ENCODE assay signal across 21 cellular contexts in genomic region chr7:121273467-121274167, GRCh38. TPM values are rescaled to one million over a fixed set of nuclear protein-coding genes. Genes with fewer than 3 reads are reported as not detected.
DNase-seq lines count a peak whose midpoint lies in the region; ATAC-seq, FAIRE-seq and TF ChIP-seq lines count a peak whose summit lies in the region.
"Had no signal": no experiment of that assay in that cellular context is flagged by ENCODE, and none has a peak within 500 bp of the region (broad histone marks: within the 10 kb centered on the region; RNA-seq: fewer than 3 reads in every experiment).

No MANE protein-coding gene starts in this region.

- intact Hi-C loops in colonic mucosa (cut with DNase I): no loop called here

- no peak overlapping the region for H2AFZ ChIP-seq in astrocyte (ENCODE audit: low read depth, low read length)

- no peaks in the 10 kb centered on the region for H3K9me3 ChIP-seq in astrocyte (ENCODE audit: insufficient read depth, low read depth, low read length)
- H3K9me3 ChIP-seq in colonic mucosa: no peaks in the 10 kb centered on the region
- H3K9me3 ChIP-seq: left ventricle myocardium inferior had no signal

- peaks cover 7% of the 10 kb centered on the region for H3K9me3 Mint-ChIP-seq in astrocyte (ENCODE audit: unreplicated experiment)
- H3K9me3 Mint-ChIP-seq in stimulated activated memory B cell treated with anti-CD40 and anti-IgM and Interleukin-4, amounts not matched to agents 10 μg/mL and 1 μg/mL and 100 μg/mL, for 72 hours: no peaks in the 10 kb centered on the region
- peaks cover 8% of the 10 kb centered on the region for H3K9me3 Mint-ChIP-seq in natural killer cell treated with Interleukin-12 subunit alpha and Interleukin-12 subunit beta and Interleukin-15 and Interleukin-18, amount 100 ng/mL, for 72 hours

- no peak overlapping the region for H3K4me3 ChIP-seq in astrocyte (ENCODE audit: insufficient read depth, low read depth, low read length)
- H3K4me3 ChIP-seq in colonic mucosa: no peak overlapping the region
- H3K4me3 ChIP-seq: left ventricle myocardium inferior had no signal

- no peaks in the 10 kb centered on the region for H3K36me3 ChIP-seq in astrocyte (ENCODE audit: insufficient read depth, low read length)
- no peaks in the 10 kb centered on the region for H3K36me3 ChIP-seq in colonic mucosa

- no peaks in the 10 kb centered on the region for H3K27me3 Mint-ChIP-seq in astrocyte (ENCODE audit: low read depth, unreplicated experiment)
- no peaks in the 10 kb centered on the region for H3K27me3 Mint-ChIP-seq in stimulated activated memory B cell treated with anti-CD40 and anti-IgM and Interleukin-4, amounts not matched to agents 10 μg/mL and 1 μg/mL and 100 μg/mL, for 72 hours
- peaks cover 19 to 40% of the 10 kb centered on the region in 2 donors for H3K27me3 Mint-ChIP-seq in natural killer cell treated with Interleukin-12 subunit alpha and Interleukin-12 subunit beta and Interleukin-15 and Interleukin-18, amount 100 ng/mL, for 72 hours

- H3K9ac ChIP-seq in astrocyte (ENCODE audit: low read length): no peak overlapping the region
- no peak overlapping the region for H3K9ac ChIP-seq in colonic mucosa (ENCODE audit: low read depth in 2 of 2, low read length in 2 of 2)

- peak; percentile 13 for FAIRE-seq in astrocyte (lab: Jason Lieb, UNC)

- H3K79me2 ChIP-seq in astrocyte (ENCODE audit: insufficient read depth, low read length): no peaks in the 10 kb centered on the region

- no peak overlapping the region for H3K27ac ChIP-seq in astrocyte (ENCODE audit: low read depth, low read length)
- H3K27ac ChIP-seq in colonic mucosa: no peak overlapping the region
- H3K27ac ChIP-seq: epithelial cell of prostate, left ventricle myocardium inferior had no signal

- H3K27me3 ChIP-seq in astrocyte (ENCODE audit: insufficient read depth, low read length) (no peaks in the 10 kb centered on the region), colonic mucosa (no peaks in the 10 kb centered on the region)

- no peak overlapping the region for H3K27ac Mint-ChIP-seq in astrocyte (ENCODE audit: unreplicated experiment)
- peak overlapping the region; percentile 66 for H3K27ac Mint-ChIP-seq in stimulated activated memory B cell treated with anti-CD40 and anti-IgM and Interleukin-4, amounts not matched to agents 10 μg/mL and 1 μg/mL and 100 μg/mL, for 72 hours
- H3K27ac Mint-ChIP-seq in natural killer cell treated with Interleukin-12 subunit alpha and Interleukin-12 subunit beta and Interleukin-15 and Interleukin-18, amount 100 ng/mL, for 72 hours: no peak overlapping the region
- H3K27ac Mint-ChIP-seq: activated naive CD8-positive, alpha-beta T cell treated with anti-CD3 and anti-CD28 coated beads for 36 hours; CD4-positive, alpha-beta T cell; nephron progenitor cell had no signal

- H3K36me3 Mint-ChIP-seq in astrocyte (ENCODE audit: low read depth, unreplicated experiment): no peaks in the 10 kb centered on the region
- peaks cover 42% of the 10 kb centered on the region for H3K36me3 Mint-ChIP-seq in stimulated activated memory B cell treated with anti-CD40 and anti-IgM and Interleukin-4, amounts not matched to agents 10 μg/mL and 1 μg/mL and 100 μg/mL, for 72 hours
- no peaks in the 10 kb centered on the region for H3K36me3 Mint-ChIP-seq in natural killer cell treated with Interleukin-12 subunit alpha and Interleukin-12 subunit beta and Interleukin-15 and Interleukin-18, amount 100 ng/mL, for 72 hours

- H3K4me2 ChIP-seq in astrocyte (ENCODE audit: low read length): no peak overlapping the region

- no peaks in the 10 kb centered on the region for H4K20me1 ChIP-seq in astrocyte (ENCODE audit: insufficient read depth, low read length)

- TF ChIP-seq CTCF in astrocyte (IDR thresholded peaks at IDR 0.05; ENCODE audit: insufficient read depth, low read depth, low read length) (no peak), colonic mucosa (IDR thresholded peaks at IDR 0.05) (no peak)

- H3K4me1 ChIP-seq in astrocyte (ENCODE audit: insufficient read depth, low read length) (peaks cover 7% of the 10 kb centered on the region), colonic mucosa (no peaks in the 10 kb centered on the region)
- H3K4me1 ChIP-seq: left ventricle myocardium inferior had no signal

- DNase-seq in astrocyte (ENCODE audit: low read depth): no peak
- no peak for DNase-seq in natural killer cell treated with Interleukin-12 subunit alpha and Interleukin-12 subunit beta and Interleukin-15 and Interleukin-18, amount 100 ng/mL, for 72 hours (ENCODE audit: low spot score)
- no peak for DNase-seq in colonic mucosa
- DNase-seq: activated CD4-positive, alpha-beta T cell treated with anti-CD3 and anti-CD28 coated beads for 1 hour; activated naive CD8-positive, alpha-beta T cell treated with anti-CD3 and anti-CD28 coated beads for 36 hours; activated T-cell treated with anti-CD3 and anti-CD28 coated beads for 4 hours; CD4-positive, alpha-beta T cell; cerebellar nuclear complex; hypothalamus; KG1; left ventricle myocardium inferior; NCI-H1694; NCI-H524; nephron progenitor cell; right cardiac atrium; T-helper 1 cell had no signal

- ATAC-seq in GM19455 (IDR thresholded peaks at IDR 0.05; ENCODE audit: unreplicated experiment): peak; percentile 42
- peak; percentile 55 for ATAC-seq in HG03025 (IDR thresholded peaks at IDR 0.05; ENCODE audit: low FRiP score, unreplicated experiment)
- ATAC-seq in stimulated activated memory B cell treated with anti-CD40 and anti-IgM and Interleukin-4, amounts not matched to agents 10 μg/mL and 1 μg/mL and 100 μg/mL, for 72 hours: peak; percentile 68
- ATAC-seq in natural killer cell treated with Interleukin-12 subunit alpha and Interleukin-12 subunit beta and Interleukin-15 and Interleukin-18, amount 100 ng/mL, for 72 hours: no peak
- no peak for ATAC-seq in HG03571 (IDR thresholded peaks at IDR 0.05; ENCODE audit: unreplicated experiment)
- ATAC-seq: right cardiac atrium had no signal

- no peak overlapping the region for H3K4me3 Mint-ChIP-seq in astrocyte (ENCODE audit: unreplicated experiment)
- H3K4me3 Mint-ChIP-seq in stimulated activated memory B cell treated with anti-CD40 and anti-IgM and Interleukin-4, amounts not matched to agents 10 μg/mL and 1 μg/mL and 100 μg/mL, for 72 hours: no peak overlapping the region
- no peak overlapping the region for H3K4me3 Mint-ChIP-seq in natural killer cell treated with Interleukin-12 subunit alpha and Interleukin-12 subunit beta and Interleukin-15 and Interleukin-18, amount 100 ng/mL, for 72 hours
- H3K4me3 Mint-ChIP-seq: activated naive CD8-positive, alpha-beta T cell treated with anti-CD3 and anti-CD28 coated beads for 36 hours; CD4-positive, alpha-beta T cell; nephron progenitor cell had no signal

- peaks cover 11% of the 10 kb centered on the region for H3K4me1 Mint-ChIP-seq in astrocyte (ENCODE audit: low read depth, unreplicated experiment)
- peaks cover 71% of the 10 kb centered on the region for H3K4me1 Mint-ChIP-seq in stimulated activated memory B cell treated with anti-CD40 and anti-IgM and Interleukin-4, amounts not matched to agents 10 μg/mL and 1 μg/mL and 100 μg/mL, for 72 hours
- H3K4me1 Mint-ChIP-seq in natural killer cell treated with Interleukin-12 subunit alpha and Interleukin-12 subunit beta and Interleukin-15 and Interleukin-18, amount 100 ng/mL, for 72 hours (ENCODE audit: low read depth in 2 of 2): peaks cover 0 to 4% of the 10 kb centered on the region in 2 donors

RNA-seq across cellular contexts. Expression of gene WNT16, which starts 55.2 kb away (rescaled TPM):
- total RNA-seq in astrocyte (0.07 TPM in 1 of 2 replicates, not detected in the other), colonic mucosa (under 1 TPM in 1 of 2 donors, not detected in 1; 0.11 TPM)
- total RNA-seq in natural killer cell treated with Interleukin-12 subunit alpha and Interleukin-12 subunit beta and Interleukin-15 and Interleukin-18, amount 100 ng/mL, for 72 hours: not detected
- total RNA-seq: activated naive CD8-positive, alpha-beta T cell treated with anti-CD3 and anti-CD28 coated beads for 36 hours; CD4-positive, alpha-beta T cell; left ventricle myocardium inferior; right cardiac atrium had no signal

Comparison
In these comparisons a context has a peak if more than half of its experiments do, and no peak if none do; other contexts are left out.
1. ATAC-seq: peak in GM19455 (single experiment), HG03025 (single experiment) and stimulated activated memory B cell treated with anti-CD40 and anti-IgM and Interleukin-4, amounts not matched to agents 10 μg/mL and 1 μg/mL and 100 μg/mL, for 72 hours (single experiment); none in natural killer cell treated with Interleukin-12 subunit alpha and Interleukin-12 subunit beta and Interleukin-15 and Interleukin-18, amount 100 ng/mL, for 72 hours (0 of 2) and HG03571 (single experiment).